ENCODE assay signal across 15 cellular contexts in genomic region chr9:129275626-129276247, GRCh38.
DNase-seq lines count a peak whose midpoint lies in the region; ATAC-seq, FAIRE-seq and TF ChIP-seq lines count a peak whose summit lies in the region.
"Had no signal": no experiment of that assay in that cellular context is flagged by ENCODE, and none has a peak within 500 bp of the region (broad histone marks: within the 10 kb centered on the region; RNA-seq: fewer than 3 reads in every experiment).

No MANE protein-coding gene starts in this region.

- H3K27ac ChIP-seq in WERI-Rb-1 (no peak overlapping the region), kidney (ENCODE audit: low read depth in 2 of 2, low read length in 2 of 2) (no peak overlapping the region), upper lobe of right lung (no peak overlapping the region)
- H3K27ac ChIP-seq: SJSA1 had no signal

- H3K27ac Mint-ChIP-seq in activated naive CD4-positive, alpha-beta T cell treated with anti-CD3 and anti-CD28 coated beads for 36 hours, result no peak overlapping the region
- H3K27ac Mint-ChIP-seq: natural killer cell treated with Interleukin-12 subunit alpha and Interleukin-12 subunit beta and Interleukin-15 and Interleukin-18, amount 100 ng/mL, for 72 hours had no signal

- no peaks in the 10 kb centered on the region for H3K36me3 Mint-ChIP-seq in activated naive CD4-positive, alpha-beta T cell treated with anti-CD3 and anti-CD28 coated beads for 36 hours (ENCODE audit: low read depth)
- H3K36me3 Mint-ChIP-seq: natural killer cell treated with Interleukin-12 subunit alpha and Interleukin-12 subunit beta and Interleukin-15 and Interleukin-18, amount 100 ng/mL, for 72 hours had no signal

- H3K27me3 ChIP-seq in WERI-Rb-1 (ENCODE audit: insufficient read depth, low read depth, severe bottlenecking) (no peaks in the 10 kb centered on the region), upper lobe of right lung (no peaks in the 10 kb centered on the region)
- H3K27me3 ChIP-seq: SJSA1 had no signal

- no peak for ATAC-seq in upper lobe of right lung
- ATAC-seq in GM21390 (IDR thresholded peaks at IDR 0.05; ENCODE audit: unreplicated experiment), result no peak
- ATAC-seq: natural killer cell treated with Interleukin-12 subunit alpha and Interleukin-12 subunit beta and Interleukin-15 and Interleukin-18, amount 100 ng/mL, for 72 hours had no signal

- no peak for TF ChIP-seq CTCF in WERI-Rb-1 (IDR thresholded peaks at IDR 0.05; ENCODE audit: low read depth, low read length)
- no peak for TF ChIP-seq CTCF in kidney (IDR thresholded peaks at IDR 0.05; ENCODE audit: borderline replicate concordance, extremely low read depth, insufficient read depth)
- no peak for TF ChIP-seq CTCF in upper lobe of right lung (IDR thresholded peaks at IDR 0.05)

- no peak overlapping the region for H3K4me3 ChIP-seq in WERI-Rb-1 (ENCODE audit: low read depth, low read length)
- H3K4me3 ChIP-seq in kidney (ENCODE audit: low read length in 2 of 2), result no peak overlapping the region
- no peak overlapping the region for H3K4me3 ChIP-seq in upper lobe of right lung
- H3K4me3 ChIP-seq: SJSA1 had no signal

- H3K36me3 ChIP-seq in WERI-Rb-1, result no peaks in the 10 kb centered on the region
- H3K36me3 ChIP-seq in kidney (ENCODE audit: control insufficient read depth in 1 of 2, insufficient read depth in 2 of 2, low read length in 2 of 2), result no peaks in the 10 kb centered on the region
- H3K36me3 ChIP-seq in upper lobe of right lung, result no peaks in the 10 kb centered on the region
- H3K36me3 ChIP-seq: SJSA1 had no signal

- no peak overlapping the region for H3K4me3 Mint-ChIP-seq in activated naive CD4-positive, alpha-beta T cell treated with anti-CD3 and anti-CD28 coated beads for 36 hours
- H3K4me3 Mint-ChIP-seq: natural killer cell treated with Interleukin-12 subunit alpha and Interleukin-12 subunit beta and Interleukin-15 and Interleukin-18, amount 100 ng/mL, for 72 hours had no signal

- no peak overlapping the region for H3K9ac ChIP-seq in kidney (ENCODE audit: low read length in 2 of 2)

- peaks cover 0 to 3% of the 10 kb centered on the region in 2 donors for H3K4me1 ChIP-seq in kidney (ENCODE audit: control insufficient read depth in 1 of 2, insufficient read depth in 1 of 2, low read depth in 1 of 2, low read length in 2 of 2)
- peaks cover 4% of the 10 kb centered on the region for H3K4me1 ChIP-seq in upper lobe of right lung

- peaks cover 14% of the 10 kb centered on the region for H3K4me1 Mint-ChIP-seq in activated naive CD4-positive, alpha-beta T cell treated with anti-CD3 and anti-CD28 coated beads for 36 hours (ENCODE audit: low read depth)

- no peaks in the 10 kb centered on the region for H3K27me3 Mint-ChIP-seq in activated naive CD4-positive, alpha-beta T cell treated with anti-CD3 and anti-CD28 coated beads for 36 hours (ENCODE audit: low read depth)

- H3K9me3 ChIP-seq in WERI-Rb-1 (ENCODE audit: severe bottlenecking), result no peaks in the 10 kb centered on the region
- H3K9me3 ChIP-seq in kidney (ENCODE audit: control insufficient read depth in 1 of 2, low read length in 2 of 2), result no peaks in the 10 kb centered on the region
- no peaks in the 10 kb centered on the region for H3K9me3 ChIP-seq in upper lobe of right lung
- H3K9me3 ChIP-seq: SJSA1 had no signal

- FAIRE-seq in kidney (lab: Jason Lieb, UNC), result no peak

- CTCF ChIA-PET in activated naive CD4-positive, alpha-beta T cell treated with anti-CD3 and anti-CD28 coated beads for 36 hours (lab: Charles Lee), result interaction anchor here (0.6 kb wide), 1 partner anchor 151 kb away, joined by 3 read pairs; no protein-coding TSS in a partner anchor

- no peaks in the 10 kb centered on the region for H3K9me3 Mint-ChIP-seq in activated naive CD4-positive, alpha-beta T cell treated with anti-CD3 and anti-CD28 coated beads for 36 hours
- H3K9me3 Mint-ChIP-seq: natural killer cell treated with Interleukin-12 subunit alpha and Interleukin-12 subunit beta and Interleukin-15 and Interleukin-18, amount 100 ng/mL, for 72 hours had no signal

- DNase-seq in activated naive CD4-positive, alpha-beta T cell treated with anti-CD3 and anti-CD28 coated beads for 36 hours, result peak; percentile 3
- no peak for DNase-seq in activated naive CD4-positive, alpha-beta T cell (lab: John Stamatoyannopoulos, UW)
- DNase-seq in WERI-Rb-1 (peak; percentile 32), kidney (peak; percentile 10), upper lobe of right lung (peak; percentile 42), DMS153 treated with DMSO at 0.1 percent for 48 hours (lab: John Stamatoyannopoulos, UW; ENCODE audit: unreplicated experiment) (no peak), activated T-cell treated with anti-CD3 and anti-CD28 coated beads for 4 hours (no peak)
- DNase-seq: activated CD4-positive, alpha-beta T cell treated with anti-CD3 and anti-CD28 coated beads, Interleukin-2, amount 50 U/mL, for 4 hours; NCI-H2171; NK-92 treated with Interleukin-12 subunit alpha and Interleukin-12 subunit beta, amount 100 ng/mL, for 24 hours; retina; stimulated activated CD8-positive, alpha-beta memory T cell treated with anti-CD3 and anti-CD28 coated beads, Interleukin-4, amount 100 ng/mL, for 48 hours had no signal

- intact Hi-C loops in activated naive CD4-positive, alpha-beta T cell treated with anti-CD3 and anti-CD28 coated beads for 36 hours (cut with micrococcal nuclease), result no loop called here
- intact Hi-C loops in kidney (cut with DNase I), result no loop called here
- intact Hi-C loops in upper lobe of right lung (cut with DNase I), result no loop called here

Comparison
In these comparisons a context has a peak if more than half of its experiments do, and no peak if none do; other contexts are left out.
1. DNase-seq: peak in activated naive CD4-positive, alpha-beta T cell treated with anti-CD3 and anti-CD28 coated beads for 36 hours (single experiment), WERI-Rb-1 (single experiment), kidney (single experiment) and upper lobe of right lung (single experiment); none in activated naive CD4-positive, alpha-beta T cell (0 of 4), DMS153 treated with DMSO at 0.1 percent for 48 hours (single experiment) and activated T-cell treated with anti-CD3 and anti-CD28 coated beads for 4 hours (single experiment).